In the genomic region with DNA sequence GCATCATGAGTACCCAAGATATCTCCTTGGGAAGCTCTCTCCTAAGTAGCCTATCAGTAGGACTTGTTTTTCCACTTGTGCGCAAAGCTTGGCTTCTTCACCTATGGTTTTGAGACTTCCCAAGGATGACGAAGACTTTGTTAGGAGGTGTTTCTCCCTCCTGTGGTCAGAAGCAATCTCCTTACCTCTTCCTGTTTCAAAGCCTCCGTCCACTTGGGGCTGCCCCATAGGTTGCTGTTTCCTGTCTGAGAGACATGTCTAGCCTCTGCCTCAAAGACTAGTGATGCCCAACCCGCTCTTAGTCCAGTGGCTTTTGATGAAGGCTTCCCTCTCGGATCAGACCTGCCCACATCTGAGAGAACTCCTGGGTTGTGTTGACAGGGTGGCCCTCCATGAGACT, we compare ENCODE assay signal across 20 cellular contexts.
DNase-seq lines count a peak whose midpoint lies in the region; ATAC-seq and TF ChIP-seq lines count a peak whose summit lies in the region.
"Had no signal": no experiment of that assay in that cellular context is flagged by ENCODE, and none has a peak within 500 bp of the region (broad histone marks: within the 10 kb centered on the region; RNA-seq: fewer than 3 reads in every experiment).

No MANE protein-coding gene starts in this region.

- intact Hi-C loops in Calu3 (cut with micrococcal nuclease; ENCODE audit: unreplicated experiment): no loop called here

- H3K36me3 ChIP-seq in smooth muscle cell (ENCODE audit: low read depth): no peaks in the 10 kb centered on the region
- H3K36me3 ChIP-seq: breast epithelium, left lung, thyroid gland had no signal

- H3K27ac ChIP-seq in smooth muscle cell (ENCODE audit: low read depth): peak overlapping the region; percentile 60
- H3K27ac ChIP-seq: breast epithelium, parathyroid adenoma, thyroid gland had no signal

- TF ChIP-seq CTCF in smooth muscle cell (IDR thresholded peaks at IDR 0.05; ENCODE audit: borderline replicate concordance, insufficient read depth, poor library complexity, severe bottlenecking) (no peak), Calu3 (IDR thresholded peaks at IDR 0.05; ENCODE audit: unreplicated experiment) (no peak)

- peaks cover 16% of the 10 kb centered on the region for H3K4me1 ChIP-seq in smooth muscle cell (ENCODE audit: low read depth)
- H3K4me1 ChIP-seq: breast epithelium, parathyroid adenoma had no signal

- peak overlapping the region; percentile 48 for H3K4me3 Mint-ChIP-seq in activated T-helper 17 cell treated with anti-CD3 and anti-CD28 coated beads, Interleukin-2, amount 50 U/mL, for 72 hours
- H3K4me3 Mint-ChIP-seq in Calu3 (ENCODE audit: low read depth, unreplicated experiment): no peak overlapping the region
- H3K4me3 Mint-ChIP-seq: activated naive CD8-positive, alpha-beta T cell treated with anti-CD3 and anti-CD28 coated beads, Interleukin-2, amount 10 ng/mL, durations not matched to agents 7 days and 5 days had no signal

- H2AFZ ChIP-seq in smooth muscle cell (ENCODE audit: low read depth): no peak overlapping the region
- H2AFZ ChIP-seq: parathyroid adenoma had no signal

- peaks cover 4% of the 10 kb centered on the region for H3K79me2 ChIP-seq in smooth muscle cell (ENCODE audit: low read depth)
- H3K79me2 ChIP-seq: parathyroid adenoma had no signal

- no peaks in the 10 kb centered on the region for H4K20me1 ChIP-seq in smooth muscle cell (ENCODE audit: low read depth)

- peak overlapping the region; percentile 56 for H3K27ac Mint-ChIP-seq in activated T-helper 17 cell treated with anti-CD3 and anti-CD28 coated beads, Interleukin-2, amount 50 U/mL, for 72 hours
- H3K27ac Mint-ChIP-seq in Calu3 (ENCODE audit: unreplicated experiment): no peak overlapping the region
- H3K27ac Mint-ChIP-seq: activated naive CD8-positive, alpha-beta T cell treated with anti-CD3 and anti-CD28 coated beads, Interleukin-2, amount 10 ng/mL, durations not matched to agents 7 days and 5 days had no signal

- H3K9me3 ChIP-seq in smooth muscle cell (replicated peaks; ENCODE audit: low read depth): no peaks in the 10 kb centered on the region
- H3K9me3 ChIP-seq: breast epithelium, left lung, thyroid gland had no signal

- H3K4me2 ChIP-seq in smooth muscle cell: no peak overlapping the region

- H3K9me3 Mint-ChIP-seq in activated T-helper 17 cell treated with anti-CD3 and anti-CD28 coated beads, Interleukin-2, amount 50 U/mL, for 72 hours: no peaks in the 10 kb centered on the region
- H3K9me3 Mint-ChIP-seq in Calu3 (ENCODE audit: low read depth, unreplicated experiment): no peaks in the 10 kb centered on the region
- H3K9me3 Mint-ChIP-seq: activated naive CD8-positive, alpha-beta T cell treated with anti-CD3 and anti-CD28 coated beads, Interleukin-2, amount 10 ng/mL, durations not matched to agents 7 days and 5 days had no signal

- H3K36me3 Mint-ChIP-seq in activated T-helper 17 cell treated with anti-CD3 and anti-CD28 coated beads, Interleukin-2, amount 50 U/mL, for 72 hours (ENCODE audit: low read depth): peaks cover 11% of the 10 kb centered on the region
- no peaks in the 10 kb centered on the region for H3K36me3 Mint-ChIP-seq in Calu3 (ENCODE audit: insufficient read depth, unreplicated experiment)
- H3K36me3 Mint-ChIP-seq: activated naive CD8-positive, alpha-beta T cell treated with anti-CD3 and anti-CD28 coated beads, Interleukin-2, amount 10 ng/mL, durations not matched to agents 7 days and 5 days had no signal

- no TSS peak for BruUV-seq in Calu3 (replicated peaks; lab: Mats Ljungman, UMichigan)

- no peaks in the 10 kb centered on the region for H3K27me3 ChIP-seq in smooth muscle cell (ENCODE audit: low read depth)
- H3K27me3 ChIP-seq: breast epithelium, left lung, thyroid gland had no signal

- no peak overlapping the region for H3K4me3 ChIP-seq in smooth muscle cell
- H3K4me3 ChIP-seq: breast epithelium, left lung, skin epidermis, thyroid gland had no signal

- DNase-seq in smooth muscle cell (lab: John Stamatoyannopoulos, UW; ENCODE audit: unreplicated experiment): no peak
- DNase-seq in Calu3: no peak
- no peak for DNase-seq in iPS-NIHi11 (ENCODE audit: low spot score)
- no peak for DNase-seq in DMS79 (lab: John Stamatoyannopoulos, UW)
- DNase-seq: activated CD4-positive, CD25-positive, alpha-beta regulatory T cell treated with anti-CD3 and anti-CD28 coated beads, Interleukin-2, amount 50 U/mL, for 72 hours; activated naive CD8-positive, alpha-beta T cell treated with anti-CD3 and anti-CD28 coated beads, Interleukin-2, amount 10 ng/mL, durations not matched to agents 7 days and 5 days; C1 segment of cervical spinal cord; erythroblast; KG1; left lung; NCI-H1092; NCI-H526 treated with DMSO at 0.1 percent for 48 hours; Right ventricle myocardium superior; thyroid gland had no signal

- CTCF ChIA-PET in Calu3 (lab: Charles Lee): no interaction called here

- no peak overlapping the region for H3K9ac ChIP-seq in smooth muscle cell (ENCODE audit: low read depth)
- H3K9ac ChIP-seq: parathyroid adenoma had no signal

- ATAC-seq in GM18909 (IDR thresholded peaks at IDR 0.05; ENCODE audit: poor library complexity, unreplicated experiment) (peak; percentile 50), HG02852 (IDR thresholded peaks at IDR 0.05; ENCODE audit: unreplicated experiment) (peak; percentile 62)
- peak; percentile 69 for ATAC-seq in activated T-helper 17 cell treated with anti-CD3 and anti-CD28 coated beads, Interleukin-2, amount 50 U/mL, for 72 hours (replicated peaks)
- ATAC-seq: left lung had no signal

- peaks cover 28% of the 10 kb centered on the region for H3K4me1 Mint-ChIP-seq in activated T-helper 17 cell treated with anti-CD3 and anti-CD28 coated beads, Interleukin-2, amount 50 U/mL, for 72 hours
- no peaks in the 10 kb centered on the region for H3K4me1 Mint-ChIP-seq in Calu3 (ENCODE audit: low read depth, unreplicated experiment)

- 62% methylated on average over 5 of the region's 5 CpGs for WGBS in smooth muscle cell (ENCODE audit: low lambda C conversion rate)

- H3K27me3 Mint-ChIP-seq in activated T-helper 17 cell treated with anti-CD3 and anti-CD28 coated beads, Interleukin-2, amount 50 U/mL, for 72 hours: no peaks in the 10 kb centered on the region
- peaks cover 40% of the 10 kb centered on the region for H3K27me3 Mint-ChIP-seq in Calu3 (ENCODE audit: unreplicated experiment)

- peaks cover 6% of the 10 kb centered on the region for H3F3A ChIP-seq in smooth muscle cell (ENCODE audit: low read depth)
